ENCODE assay signal across 8 cellular contexts in genomic region chr10:3783313-3783689, GRCh38. TPM values are rescaled to one million over a fixed set of nuclear protein-coding genes. Genes with fewer than 3 reads are reported as not detected.
DNase-seq lines count a peak whose midpoint lies in the region; ATAC-seq, FAIRE-seq and TF ChIP-seq lines count a peak whose summit lies in the region.

No MANE protein-coding gene starts in this region.

- peaks cover 56% of the 10 kb centered on the region for H3K36me3 Mint-ChIP-seq in astrocyte (ENCODE audit: low read depth, unreplicated experiment)

- POLR2A ChIA-PET in AG04449 (lab: Yijun Ruan, JAX), result interaction anchor here (0.6 to 4.0 kb wide), 11 partner anchors 9 to 981 kb away, joined by 3 to 46 read pairs (median 4); no protein-coding TSS in a partner anchor

- peak overlapping the region; percentile 100 for H3K27ac Mint-ChIP-seq in astrocyte (ENCODE audit: unreplicated experiment)

- H3K9me3 ChIP-seq in astrocyte (ENCODE audit: insufficient read depth, low read depth, low read length) (no peaks in the 10 kb centered on the region), skeletal muscle tissue (ENCODE audit: control insufficient read depth in 3 of 3, low read length in 3 of 3) (no peaks in the 10 kb centered on the region)

- TF ChIP-seq CTCF in AG04449 (IDR thresholded peaks at IDR 0.05; ENCODE audit: insufficient read depth, low read length, missing control alignments) (no peak), astrocyte (IDR thresholded peaks at IDR 0.05; ENCODE audit: insufficient read depth, low read depth, low read length) (no peak)

- peaks cover 4% of the 10 kb centered on the region for H3K9me3 Mint-ChIP-seq in astrocyte (ENCODE audit: unreplicated experiment)

- H3K4me1 ChIP-seq in astrocyte (ENCODE audit: insufficient read depth, low read length), result peaks cover 48% of the 10 kb centered on the region
- peaks cover 43 to 50% (median 44%) of the 10 kb centered on the region in 3 donors for H3K4me1 ChIP-seq in skeletal muscle tissue (ENCODE audit: control insufficient read depth in 3 of 3, insufficient read depth in 3 of 3, low read length in 3 of 3)

- peaks cover 41% of the 10 kb centered on the region for H3K36me3 ChIP-seq in astrocyte (ENCODE audit: insufficient read depth, low read length)
- H3K36me3 ChIP-seq in skeletal muscle tissue (ENCODE audit: control insufficient read depth in 3 of 3, insufficient read depth in 3 of 3, low read length in 3 of 3), result peaks cover 34 to 36% (median 35%) of the 10 kb centered on the region in 3 donors

- DNase-seq in AG04449 (ENCODE audit: low read depth, low spot score), result no peak
- peak; percentile 60 for DNase-seq in T follicular helper cell (ENCODE audit: low read depth)
- peak; percentile 76 for DNase-seq in astrocyte (ENCODE audit: low read depth)

- peaks cover 72% of the 10 kb centered on the region for H3K79me2 ChIP-seq in astrocyte (ENCODE audit: insufficient read depth, low read length)

- H3K4me3 Mint-ChIP-seq in astrocyte (ENCODE audit: unreplicated experiment), result peak overlapping the region; percentile 99

- no peak for FAIRE-seq in astrocyte (lab: Jason Lieb, UNC)

- no peak overlapping the region for H2AFZ ChIP-seq in astrocyte (ENCODE audit: low read depth, low read length)

- CTCF ChIA-PET in AG04449 (lab: Yijun Ruan, JAX), result interaction anchor here (0.7 to 1.8 kb wide), 5 partner anchors 543 to 874 kb away, joined by 3 to 8 read pairs (median 5); no protein-coding TSS in a partner anchor

- H3K9ac ChIP-seq in astrocyte (ENCODE audit: low read length) (peak overlapping the region; percentile 100), skeletal muscle tissue (ENCODE audit: low read depth in 1 of 3, low read length in 3 of 3) (peak overlapping the region; percentile 99 to 100 (median 100))

- H3K4me3 ChIP-seq in AG04449 (ENCODE audit: low read depth, low read length) (peak overlapping the region; percentile 94), astrocyte (ENCODE audit: insufficient read depth, low read depth, low read length) (peak overlapping the region; percentile 97), iPS-11a (ENCODE audit: low read depth, low read length) (peak overlapping the region; percentile 71), skeletal muscle tissue (ENCODE audit: low read length in 3 of 3) (peak overlapping the region; percentile 88 to 96 (median 94))

- ATAC-seq in GM18907 (IDR thresholded peaks at IDR 0.05; ENCODE audit: unreplicated experiment) (peak; percentile 36), HG03442 (IDR thresholded peaks at IDR 0.05; ENCODE audit: unreplicated experiment) (peak; percentile 26), GM18858 (IDR thresholded peaks at IDR 0.05; ENCODE audit: unreplicated experiment) (no peak)

- no peaks in the 10 kb centered on the region for H3K27me3 Mint-ChIP-seq in astrocyte (ENCODE audit: low read depth, unreplicated experiment)

- H3K27ac ChIP-seq in astrocyte (ENCODE audit: low read depth, low read length), result peak overlapping the region; percentile 98
- H3K27ac ChIP-seq in skeletal muscle tissue (ENCODE audit: low read depth, low read length), result peak overlapping the region; percentile 99

- peaks cover 63% of the 10 kb centered on the region for H4K20me1 ChIP-seq in astrocyte (ENCODE audit: insufficient read depth, low read length)

- H3K4me1 Mint-ChIP-seq in astrocyte (ENCODE audit: low read depth, unreplicated experiment), result peaks cover 13% of the 10 kb centered on the region

- H3K27me3 ChIP-seq in astrocyte (ENCODE audit: insufficient read depth, low read length) (no peaks in the 10 kb centered on the region), skeletal muscle tissue (ENCODE audit: control insufficient read depth in 3 of 3, insufficient read depth in 3 of 3, low read length in 3 of 3) (no peaks in the 10 kb centered on the region)

- H3K4me2 ChIP-seq in astrocyte (ENCODE audit: low read length), result peak overlapping the region; percentile 91

RNA-seq across cellular contexts. Expression of gene KLF6, which starts 1.7 kb away (rescaled TPM):
- total RNA-seq in astrocyte (250 and 319 TPM in 2 replicates), skeletal muscle tissue (50.6 TPM)
